ENCODE assay signal across 8 cellular contexts in genomic region chr4:117134386-117134785, GRCh38. TPM values are rescaled to one million over a fixed set of nuclear protein-coding genes. Genes with fewer than 3 reads are reported as not detected.
DNase-seq lines count a peak whose midpoint lies in the region; ATAC-seq, FAIRE-seq and TF ChIP-seq lines count a peak whose summit lies in the region.

No MANE protein-coding gene starts in this region.

- no peak overlapping the region for H3K14ac ChIP-seq in mesenchymal stem cell (ENCODE audit: low read length in 2 of 2)

- DNase-seq in AG04450 (ENCODE audit: low read depth, low spot score), result peak; percentile 60
- peak; percentile 42 for DNase-seq in NCI-H524 treated with DMSO at 0.1 percent for 48 hours (lab: John Stamatoyannopoulos, UW)
- DNase-seq in bronchial epithelial cell (ENCODE audit: low read depth), result peak; percentile 49
- peak; percentile 90 for DNase-seq in mesenchymal stem cell
- no peak for DNase-seq in dermis blood vessel endothelial cell
- DNase-seq in NCI-H2196 (lab: John Stamatoyannopoulos, UW; ENCODE audit: unreplicated experiment), result no peak

- H2BK120ac ChIP-seq in mesenchymal stem cell (ENCODE audit: low read depth, low read length), result no peak overlapping the region

- H3K23ac ChIP-seq in mesenchymal stem cell (ENCODE audit: low read length in 2 of 2), result no peak overlapping the region

- H3K9me3 ChIP-seq in AG04450 (ENCODE audit: control insufficient read depth, insufficient read depth, low read length) (no peaks in the 10 kb centered on the region), mesenchymal stem cell (ENCODE audit: control insufficient read depth, low read length) (peaks cover 8% of the 10 kb centered on the region)

- no peak overlapping the region for H4K8ac ChIP-seq in mesenchymal stem cell (ENCODE audit: low read length)

- H2BK12ac ChIP-seq in mesenchymal stem cell (ENCODE audit: low read length in 2 of 2), result no peak overlapping the region

- H3K18ac ChIP-seq in mesenchymal stem cell (ENCODE audit: low read depth in 1 of 2, low read length in 2 of 2), result no peak overlapping the region

- no peak overlapping the region for H2BK5ac ChIP-seq in mesenchymal stem cell (ENCODE audit: low read depth, low read length, poor library complexity, severe bottlenecking)

- ATAC-seq in GM21367 (IDR thresholded peaks at IDR 0.05; ENCODE audit: unreplicated experiment) (peak; percentile 81), GM19467 (IDR thresholded peaks at IDR 0.05; ENCODE audit: unreplicated experiment) (no peak)

- H3K36me3 ChIP-seq in bronchial epithelial cell (ENCODE audit: control insufficient read depth, insufficient read depth, low read length), result no peaks in the 10 kb centered on the region
- H3K36me3 ChIP-seq in mesenchymal stem cell (ENCODE audit: control insufficient read depth in 1 of 2, insufficient read depth in 2 of 2, low read depth in 1 of 2, low read length in 2 of 2), result no peaks in the 10 kb centered on the region

- no peak overlapping the region for H3K4ac ChIP-seq in mesenchymal stem cell (ENCODE audit: low read depth in 1 of 2, low read length in 2 of 2)

- no peak overlapping the region; the same call in 1 of the 2 replicates for H3K4me3 ChIP-seq in AG04450 (ENCODE audit: low read depth, low read length)
- no peak overlapping the region for H3K4me3 ChIP-seq in bronchial epithelial cell (ENCODE audit: low read depth, low read length)
- H3K4me3 ChIP-seq in mesenchymal stem cell (ENCODE audit: insufficient read depth in 1 of 2, low read depth in 1 of 2, low read length in 2 of 2), result peak overlapping the region in 1 of 2 experiments; percentile 66

- WGBS in mesenchymal stem cell, result 36% methylated on average over 2 of the region's 4 CpGs

- no peak overlapping the region for H3K27ac ChIP-seq in AG04450 (ENCODE audit: low read depth, low read length)
- no peak overlapping the region for H3K27ac ChIP-seq in mesenchymal stem cell (ENCODE audit: low read length, poor library complexity, severe bottlenecking)

- H2AFZ ChIP-seq in mesenchymal stem cell (ENCODE audit: low read depth, low read length), result no peak overlapping the region

- TF ChIP-seq CTCF in AG04450 (IDR thresholded peaks at IDR 0.05; ENCODE audit: low read depth, low read length) (peak; percentile 70), bronchial epithelial cell (IDR thresholded peaks at IDR 0.05; ENCODE audit: insufficient read depth, low read length, severe bottlenecking) (peak; percentile 54)

- peak overlapping the region; percentile 81 for H3K9ac ChIP-seq in mesenchymal stem cell (ENCODE audit: low read length)

- no peak for FAIRE-seq in bronchial epithelial cell (lab: Jason Lieb, UNC)

- H3K27me3 ChIP-seq in AG04450 (ENCODE audit: control insufficient read depth, insufficient read depth, low read length), result no peaks in the 10 kb centered on the region
- no peaks in the 10 kb centered on the region for H3K27me3 ChIP-seq in bronchial epithelial cell (ENCODE audit: control insufficient read depth, insufficient read depth, low read length)
- no peaks in the 10 kb centered on the region for H3K27me3 ChIP-seq in mesenchymal stem cell (ENCODE audit: control insufficient read depth in 1 of 2, insufficient read depth in 1 of 2, low read length in 2 of 2)

- peaks cover 4% of the 10 kb centered on the region for H3K4me1 ChIP-seq in mesenchymal stem cell (ENCODE audit: control insufficient read depth, insufficient read depth, low read depth, low read length)

- H2AK5ac ChIP-seq in mesenchymal stem cell (ENCODE audit: low read length, severe bottlenecking), result no peak overlapping the region

- no peak overlapping the region for H2BK15ac ChIP-seq in mesenchymal stem cell (ENCODE audit: low read depth, poor library complexity, severe bottlenecking)

- H3K4me2 ChIP-seq in mesenchymal stem cell (ENCODE audit: low read length, poor library complexity, severe bottlenecking), result no peak overlapping the region

- CTCF ChIA-PET in AG04450 (lab: Charles Lee), result interaction anchor here (0.7 to 3.1 kb wide), 15 partner anchors 9 to 1139 kb away, joined by 3 to 24 read pairs (median 6); no protein-coding TSS in a partner anchor

- no peak overlapping the region for H4K91ac ChIP-seq in mesenchymal stem cell (ENCODE audit: low read length)

- no peaks in the 10 kb centered on the region for H3K79me1 ChIP-seq in mesenchymal stem cell (replicated peaks; ENCODE audit: low read length, poor library complexity, severe bottlenecking)

- POLR2A ChIA-PET in AG04450 (lab: Yijun Ruan, JAX), result no interaction called here

RNA-seq across cellular contexts. Expression of gene TRAM1L1, which starts 49.0 kb away (rescaled TPM):
- polyA plus RNA-seq in AG04450 (2011; rRNA removed), result 3.7 and 5.2 TPM in 2 replicates
- polyA minus RNA-seq in AG04450 (2011; rRNA and poly(A)+ RNA removed), result 1.6 and 3.0 TPM in 2 replicates
- total RNA-seq in bronchial epithelial cell, result 0.26 and 0.51 TPM in 2 replicates
- polyA plus RNA-seq in mesenchymal stem cell (2013, experiment 1 of 2), result 4.8 TPM
- polyA plus RNA-seq in mesenchymal stem cell (2013, experiment 2 of 2), result 4.9 TPM
- 0.17 and 0.88 TPM in 2 replicates for total RNA-seq in dermis blood vessel endothelial cell

Comparison
In these comparisons a context has a peak if more than half of its experiments do, and no peak if none do; other contexts are left out.
1. DNase-seq: peak in AG04450 (single experiment), NCI-H524 treated with DMSO at 0.1 percent for 48 hours (single experiment), bronchial epithelial cell (single experiment) and mesenchymal stem cell (single experiment); none in dermis blood vessel endothelial cell (single experiment) and NCI-H2196 (single experiment).